Comparison of ENCODE assay signal across 19 cellular contexts in the genomic region with DNA sequence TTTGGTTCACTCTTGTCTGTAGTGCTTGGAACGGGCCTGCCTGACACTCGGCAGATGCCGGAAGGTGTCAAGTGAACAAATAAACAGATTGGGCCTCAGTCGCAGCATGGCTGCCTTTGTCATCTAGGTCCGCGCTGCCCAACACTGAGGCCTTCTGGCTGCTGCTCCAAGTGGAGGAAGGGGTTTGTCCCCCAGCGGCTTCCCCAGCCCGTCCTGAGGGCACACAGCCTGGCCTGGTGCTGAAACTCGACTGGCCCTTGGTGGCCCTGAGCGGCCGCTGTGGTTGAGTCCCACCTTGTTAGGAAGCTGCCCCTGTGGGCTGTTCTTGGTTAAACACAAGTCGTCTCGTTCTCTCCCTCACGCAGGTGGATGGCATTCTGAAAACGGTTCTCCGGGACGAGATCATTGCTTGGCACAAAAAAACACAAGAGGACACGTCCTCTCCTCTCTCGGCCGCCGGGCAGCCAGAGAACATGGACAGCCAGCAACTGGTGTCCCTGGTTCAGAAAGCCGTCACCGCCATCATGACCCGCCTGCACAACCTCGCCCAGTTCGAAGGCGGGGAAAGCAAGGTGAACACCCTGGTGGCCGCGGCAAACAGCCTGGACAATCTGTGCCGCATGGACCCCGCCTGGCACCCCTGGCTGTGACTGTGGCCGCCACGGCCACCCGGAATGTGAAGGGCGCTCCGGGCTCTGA.
DNase-seq lines count a peak whose midpoint lies in the region; ATAC-seq, FAIRE-seq and TF ChIP-seq lines count a peak whose summit lies in the region.
"Had no signal": no experiment of that assay in that cellular context is flagged by ENCODE, and none has a peak within 500 bp of the region (broad histone marks: within the 10 kb centered on the region; RNA-seq: fewer than 3 reads in every experiment).

No MANE protein-coding gene starts in this region.

- H3K4me2 ChIP-seq in GM12878 (ENCODE audit: control insufficient read depth, insufficient read depth) (no peak overlapping the region), mesenchymal stem cell (ENCODE audit: low read length, poor library complexity, severe bottlenecking) (no peak overlapping the region)

- TF ChIP-seq POLR2A in GM12878 (IDR thresholded peaks at IDR 0.05; ENCODE audit: low read depth, low read length) (no peak), testis (IDR thresholded peaks at IDR 0.05) (no peak)

- peaks cover 11% of the 10 kb centered on the region for H3K9me3 Mint-ChIP-seq in nephron progenitor cell
- H3K9me3 Mint-ChIP-seq: CD4-positive, alpha-beta T cell; H9 had no signal

- H3K14ac ChIP-seq in mesenchymal stem cell (ENCODE audit: low read length in 2 of 2) = no peak overlapping the region

- no peak overlapping the region for H4K91ac ChIP-seq in mesenchymal stem cell (ENCODE audit: low read length)

- no peaks in the 10 kb centered on the region for H4K20me1 ChIP-seq in GM12878 (ENCODE audit: control insufficient read depth, insufficient read depth)

- peak; percentile 45 for DNase-seq in activated CD8-positive, alpha-beta memory T cell treated with anti-CD3 and anti-CD28 coated beads for 24 hours
- no peak for DNase-seq in activated CD8-positive, alpha-beta memory T cell treated with anti-CD3 and anti-CD28 coated beads, Interleukin-2, amount 50 U/mL, for 4 hours
- DNase-seq in GM12878 (ENCODE audit: low read depth, low spot score) (no peak), nephron progenitor cell (no peak), testis (peak; percentile 11), BE2C (no peak), mesenchymal stem cell (no peak)
- DNase-seq: H9; NCI-H1417; NCI-H1930; NCI-H2171 treated with DMSO at 0.1 percent for 48 hours; NCI-H446 treated with DMSO at 0.1 percent for 48 hours; NK-92 treated with Interleukin-12 subunit alpha and Interleukin-12 subunit beta, amount 100 ng/mL, for 24 hours; SIG-M5 had no signal

- SMC1A ChIA-PET in GM12878 (lab: Charles Lee; ENCODE audit: uncharacterized antibody, unreplicated experiment) = no interaction called here

- H3K9ac ChIP-seq in GM12878 (ENCODE audit: control insufficient read depth, insufficient read depth, low read length) (no peak overlapping the region), mesenchymal stem cell (ENCODE audit: low read length) (no peak overlapping the region)

- H3K27me3 ChIP-seq in GM12878 (replicated peaks in 1 of 2; ENCODE audit: control insufficient read depth in 2 of 2, insufficient read depth in 2 of 2, low read length in 1 of 2) = no peaks in the 10 kb centered on the region
- H3K27me3 ChIP-seq in testis = no peaks in the 10 kb centered on the region
- H3K27me3 ChIP-seq in BE2C = no peaks in the 10 kb centered on the region
- no peaks in the 10 kb centered on the region for H3K27me3 ChIP-seq in mesenchymal stem cell (ENCODE audit: control insufficient read depth in 1 of 2, insufficient read depth in 1 of 2, low read length in 2 of 2)

- RAD21 ChIA-PET in GM12878 (lab: Charles Lee; ENCODE audit: unreplicated experiment) = no interaction called here

- ATAC-seq in GM12878 (no peak), GM19397 (IDR thresholded peaks at IDR 0.05; ENCODE audit: unreplicated experiment) (no peak)

- H3K9me3 ChIP-seq in GM12878 (replicated peaks; ENCODE audit: control insufficient read depth, insufficient read depth, low read length) = no peaks in the 10 kb centered on the region; the same call in 2 of the 3 replicates
- H3K9me3 ChIP-seq in testis = no peaks in the 10 kb centered on the region
- H3K9me3 ChIP-seq in BE2C = no peaks in the 10 kb centered on the region
- no peaks in the 10 kb centered on the region for H3K9me3 ChIP-seq in mesenchymal stem cell (ENCODE audit: control insufficient read depth, low read length)

- H3K27ac Mint-ChIP-seq in nephron progenitor cell = peak overlapping the region; percentile 42
- H3K27ac Mint-ChIP-seq: B cell; CD4-positive, alpha-beta T cell had no signal

- H3K79me1 ChIP-seq in mesenchymal stem cell (replicated peaks; ENCODE audit: low read length, poor library complexity, severe bottlenecking) = peaks cover 42% of the 10 kb centered on the region

- peaks cover 75% of the 10 kb centered on the region for H3K36me3 Mint-ChIP-seq in nephron progenitor cell (ENCODE audit: low read depth)

- no peak overlapping the region for H2BK15ac ChIP-seq in mesenchymal stem cell (ENCODE audit: low read depth, poor library complexity, severe bottlenecking)

- in situ Hi-C loops in GM12878 (cut with MboI) = no loop called here

- no peak overlapping the region for H3K4me3 Mint-ChIP-seq in nephron progenitor cell
- H3K4me3 Mint-ChIP-seq: B cell; CD4-positive, alpha-beta T cell; H9 had no signal

- H2AK5ac ChIP-seq in mesenchymal stem cell (ENCODE audit: low read length, severe bottlenecking) = no peak overlapping the region

- H3K36me3 ChIP-seq in GM12878 (ENCODE audit: control insufficient read depth in 2 of 2, insufficient read depth in 2 of 2, low read length in 1 of 2) = peaks cover 40 to 52% of the 10 kb centered on the region in 2 experiments
- H3K36me3 ChIP-seq in testis (ENCODE audit: low read depth, missing control alignments) = no peaks in the 10 kb centered on the region
- peaks cover 69% of the 10 kb centered on the region for H3K36me3 ChIP-seq in BE2C
- peaks cover 72 to 88% of the 10 kb centered on the region in 2 experiments for H3K36me3 ChIP-seq in mesenchymal stem cell (ENCODE audit: control insufficient read depth in 1 of 2, insufficient read depth in 2 of 2, low read depth in 1 of 2, low read length in 2 of 2)

- no peak overlapping the region for H2BK120ac ChIP-seq in mesenchymal stem cell (ENCODE audit: low read depth, low read length)

- no peak overlapping the region for H2BK12ac ChIP-seq in mesenchymal stem cell (ENCODE audit: low read length in 2 of 2)

- TF ChIP-seq EP300 in GM12878 (IDR thresholded peaks at IDR 0.05; ENCODE audit: borderline replicate concordance in 1 of 2, control insufficient read depth in 1 of 2, low read depth in 2 of 2, low read length in 2 of 2) = no peak

- POLR2A ChIA-PET in GM12878 (lab: Charles Lee) = no interaction called here

- H3K23ac ChIP-seq in mesenchymal stem cell (ENCODE audit: low read length in 2 of 2) = no peak overlapping the region

- H3K4me3 ChIP-seq in GM12878 (no peak overlapping the region), testis (no peak overlapping the region), BE2C (ENCODE audit: low read depth, low read length) (no peak overlapping the region), mesenchymal stem cell (ENCODE audit: insufficient read depth in 1 of 2, low read depth in 1 of 2, low read length in 2 of 2) (no peak overlapping the region)

- H3K79me2 ChIP-seq in GM12878 (ENCODE audit: control insufficient read depth, insufficient read depth, low read length) = no peaks in the 10 kb centered on the region

- no peak for FAIRE-seq in GM12878 (lab: Jason Lieb, UNC)

- TSS peak; percentile 33 for BruUV-seq in GM12878 (replicated peaks; lab: Mats Ljungman, UMichigan)

- no peak for TF ChIP-seq RAD21 in GM12878 (IDR thresholded peaks at IDR 0.05; ENCODE audit: insufficient read depth, low read depth, low read length)

- H3K4me1 ChIP-seq in GM12878 (ENCODE audit: control insufficient read depth, insufficient read depth, low read length) (no peaks in the 10 kb centered on the region), testis (peaks cover 7% of the 10 kb centered on the region), BE2C (no peaks in the 10 kb centered on the region), mesenchymal stem cell (ENCODE audit: control insufficient read depth, insufficient read depth, low read depth, low read length) (peaks cover 7% of the 10 kb centered on the region)

- intact Hi-C loops in GM12878 (cut with micrococcal nuclease; ENCODE audit: unreplicated experiment) = no loop called here
- intact Hi-C loops in testis (cut with DNase I; ENCODE audit: low total_unique reads) = no loop called here

- no peaks in the 10 kb centered on the region for H3K4me1 Mint-ChIP-seq in nephron progenitor cell
- H3K4me1 Mint-ChIP-seq: H9 had no signal

- H3K4ac ChIP-seq in mesenchymal stem cell (ENCODE audit: low read depth in 1 of 2, low read length in 2 of 2) = no peak overlapping the region

- TF ChIP-seq CTCF in GM12878 (IDR thresholded peaks at IDR 0.05 in 2 of 3, conservative IDR thresholded peaks at IDR 0.05 in 1 of 3; ENCODE audit: control insufficient read depth in 2 of 3, extremely low read depth in 1 of 3, insufficient read depth in 1 of 3, low read depth in 3 of 3, low read length in 3 of 3) = no peak
- TF ChIP-seq CTCF in nephron progenitor cell (IDR thresholded peaks at IDR 0.05) = no peak
- no peak for TF ChIP-seq CTCF in testis (IDR thresholded peaks at IDR 0.05)
- no peak for TF ChIP-seq CTCF in BE2C (IDR thresholded peaks at IDR 0.05; ENCODE audit: low read depth, low read length)

- H3K27ac ChIP-seq in GM12878 (ENCODE audit: control insufficient read depth, insufficient read depth) = no peak overlapping the region
- H3K27ac ChIP-seq in testis = no peak overlapping the region
- no peak overlapping the region for H3K27ac ChIP-seq in mesenchymal stem cell (ENCODE audit: low read length, poor library complexity, severe bottlenecking)
- H3K27ac ChIP-seq: 22Rv1, HL-60 had no signal

- H4K8ac ChIP-seq in mesenchymal stem cell (ENCODE audit: low read length) = no peak overlapping the region

- H3K27me3 Mint-ChIP-seq in nephron progenitor cell (ENCODE audit: low read depth, poor library complexity) = peaks cover 2% of the 10 kb centered on the region
- H3K27me3 Mint-ChIP-seq: B cell; CD4-positive, alpha-beta T cell had no signal

- WGBS in GM12878 (ENCODE audit: insufficient coverage, insufficient replicate concordance, low lambda C conversion rate, missing lambda C conversion rate) = 98% methylated on average over 35 of the region's 36 CpGs
- 92 to 94% methylated on average over 33 to 36 of the region's 36 CpGs for WGBS in testis, 2 donors
- 98% methylated on average over 34 of the region's 36 CpGs for WGBS in mesenchymal stem cell

- CTCF ChIA-PET in GM12878 (lab: Yijun Ruan, JAX) = interaction anchor here (0.7 kb wide), 1 partner anchor 26 kb away, joined by 3 read pairs; no protein-coding TSS in a partner anchor

- H3K18ac ChIP-seq in mesenchymal stem cell (ENCODE audit: low read depth in 1 of 2, low read length in 2 of 2) = no peak overlapping the region

- no peak overlapping the region for H2BK5ac ChIP-seq in mesenchymal stem cell (ENCODE audit: low read depth, low read length, poor library complexity, severe bottlenecking)

- H2AFZ ChIP-seq in GM12878 (ENCODE audit: control insufficient read depth, low read depth, low read length) (no peak overlapping the region), mesenchymal stem cell (ENCODE audit: low read depth, low read length) (no peak overlapping the region)

TF ChIP-seq in GM12878, 131 proteins besides CTCF, POLR2A, EP300 and RAD21 (continues in another document):
- TF ChIP-seq SREBF2 (IDR thresholded peaks at IDR 0.05; ENCODE audit: low read length) (no peak), ZNF622 (IDR thresholded peaks at IDR 0.05) (no peak)

Comparison
In these comparisons a context has a peak if more than half of its experiments do, and no peak if none do; other contexts are left out.
1. DNase-seq: peak in activated CD8-positive, alpha-beta memory T cell treated with anti-CD3 and anti-CD28 coated beads for 24 hours (single experiment) and testis (single experiment); none in activated CD8-positive, alpha-beta memory T cell treated with anti-CD3 and anti-CD28 coated beads, Interleukin-2, amount 50 U/mL, for 4 hours (single experiment), GM12878 (single experiment), nephron progenitor cell (single experiment), BE2C (single experiment) and mesenchymal stem cell (single experiment).